Comparison of ENCODE assay signal across 8 cellular contexts in genomic region chrX:116204947-116205346, GRCh38. TPM values are rescaled to one million over a fixed set of nuclear protein-coding genes. Genes with fewer than 3 reads are reported as not detected.
DNase-seq lines count a peak whose midpoint lies in the region; ATAC-seq and TF ChIP-seq lines count a peak whose summit lies in the region.

No MANE protein-coding gene starts in this region.

- no peaks in the 10 kb centered on the region for H3K27me3 ChIP-seq in tibial artery

- DNase-seq in AG09319 (ENCODE audit: extremely low read depth, low read depth), result no peak
- peak; percentile 0 for DNase-seq in OCI-LY7 (ENCODE audit: low spot score)
- DNase-seq in foreskin melanocyte, result peak; percentile 8
- DNase-seq in tibial artery, result no peak
- DNase-seq in activated T-cell treated with anti-CD3 and anti-CD28 coated beads, Interleukin-2, amount 50 U/mL, for 24 hours, result no peak
- no peak for DNase-seq in T-cell

- H3K9me3 ChIP-seq in OCI-LY7 (ENCODE audit: low read length) (no peaks in the 10 kb centered on the region), tibial artery (no peaks in the 10 kb centered on the region)

- no peaks in the 10 kb centered on the region for H4K20me1 ChIP-seq in OCI-LY7 (ENCODE audit: insufficient read depth, low read length)

- no peaks in the 10 kb centered on the region for H3K9me3 Mint-ChIP-seq in activated T-cell treated with anti-CD3 and anti-CD28 coated beads, Interleukin-2, amount 50 U/mL, for 24 hours
- H3K9me3 Mint-ChIP-seq in T-cell, result peaks cover 0 to 4% (median 0%) of the 10 kb centered on the region in 3 donors

- H3K4me1 ChIP-seq in OCI-LY7 (ENCODE audit: insufficient read depth, low read length, poor library complexity, severe bottlenecking), result no peaks in the 10 kb centered on the region
- no peaks in the 10 kb centered on the region for H3K4me1 ChIP-seq in tibial artery

- peaks cover 23% of the 10 kb centered on the region for H3K27me3 Mint-ChIP-seq in activated T-cell treated with anti-CD3 and anti-CD28 coated beads, Interleukin-2, amount 50 U/mL, for 24 hours
- H3K27me3 Mint-ChIP-seq in T-cell, result peaks cover 0 to 11% of the 10 kb centered on the region in 2 donors

- no peak overlapping the region for H3K4me3 Mint-ChIP-seq in activated T-cell treated with anti-CD3 and anti-CD28 coated beads, Interleukin-2, amount 50 U/mL, for 24 hours
- no peak overlapping the region for H3K4me3 Mint-ChIP-seq in T-cell

- H3K79me2 ChIP-seq in OCI-LY7 (ENCODE audit: insufficient read depth, low read depth, low read length), result no peaks in the 10 kb centered on the region

- no peak overlapping the region for H3K4me2 ChIP-seq in OCI-LY7 (ENCODE audit: low read length)

- intact Hi-C loops in OCI-LY7 (cut with micrococcal nuclease; ENCODE audit: unreplicated experiment), result no loop called here
- intact Hi-C loops in tibial artery (cut with DNase I; ENCODE audit: low total_unique reads), result no loop called here

- POLR2A ChIA-PET in OCI-LY7 (lab: Charles Lee) (no interaction called here), T-cell (lab: Charles Lee) (no interaction called here)

- no peaks in the 10 kb centered on the region for H3K36me3 ChIP-seq in OCI-LY7 (ENCODE audit: insufficient read depth, low read length)
- H3K36me3 ChIP-seq in tibial artery, result no peaks in the 10 kb centered on the region

- no peak overlapping the region for H3K27ac Mint-ChIP-seq in activated T-cell treated with anti-CD3 and anti-CD28 coated beads, Interleukin-2, amount 50 U/mL, for 24 hours
- H3K27ac Mint-ChIP-seq in T-cell, result no peak overlapping the region

- CTCF ChIA-PET in OCI-LY7 (lab: Charles Lee; ENCODE audit: unreplicated experiment) (no interaction called here), T-cell (lab: Charles Lee) (no interaction called here)

- TF ChIP-seq CTCF in AG09319 (IDR thresholded peaks at IDR 0.05; ENCODE audit: low read depth, low read length), result peak; percentile 70
- TF ChIP-seq CTCF in OCI-LY7 (conservative IDR thresholded peaks at IDR 0.05; ENCODE audit: low read length), result peak; percentile 66
- TF ChIP-seq CTCF in tibial artery (IDR thresholded peaks at IDR 0.05), result peak; percentile 23 to 24

- H3K27ac ChIP-seq in OCI-LY7 (ENCODE audit: low read depth, low read length, poor library complexity, severe bottlenecking) (no peak overlapping the region), tibial artery (no peak overlapping the region)

- no peak overlapping the region for H2AFZ ChIP-seq in OCI-LY7 (ENCODE audit: low read length)

- no peaks in the 10 kb centered on the region for H3K36me3 Mint-ChIP-seq in activated T-cell treated with anti-CD3 and anti-CD28 coated beads, Interleukin-2, amount 50 U/mL, for 24 hours (ENCODE audit: low read depth)
- no peaks in the 10 kb centered on the region for H3K36me3 Mint-ChIP-seq in T-cell

- H3K9me2 ChIP-seq in OCI-LY7 (ENCODE audit: insufficient read depth, low read length), result no peaks in the 10 kb centered on the region

- peak; percentile 65 for ATAC-seq in GM19395 (IDR thresholded peaks at IDR 0.05; ENCODE audit: unreplicated experiment)
- ATAC-seq in GM21825 (IDR thresholded peaks at IDR 0.05; ENCODE audit: unreplicated experiment), result no peak
- no peak for ATAC-seq in T-cell (replicated peaks in 1 of 4)

- no peak overlapping the region for H3K4me3 ChIP-seq in OCI-LY7 (ENCODE audit: low read depth, low read length, poor library complexity, severe bottlenecking)
- H3K4me3 ChIP-seq in tibial artery, result no peak overlapping the region

- BruUV-seq in OCI-LY7 (replicated peaks; lab: Mats Ljungman, UMichigan), result no TSS peak

- H3K4me1 Mint-ChIP-seq in activated T-cell treated with anti-CD3 and anti-CD28 coated beads, Interleukin-2, amount 50 U/mL, for 24 hours (ENCODE audit: low read depth), result no peaks in the 10 kb centered on the region
- H3K4me1 Mint-ChIP-seq in T-cell, result no peaks in the 10 kb centered on the region

RNA-seq across cellular contexts. Expression of gene AGTR2, which starts 34.4 kb away (rescaled TPM):
- not detected in 2 replicates for total RNA-seq in OCI-LY7 (2014; rRNA removed; shearing (Covaris generic))
- total RNA-seq in OCI-LY7 (2022), result not detected in 2 replicates
- not detected for total RNA-seq in T-cell

Comparison
In these comparisons a context has a peak if more than half of its experiments do, and no peak if none do; other contexts are left out.
1. DNase-seq: peak in OCI-LY7 (single experiment) and foreskin melanocyte (single experiment); none in AG09319 (single experiment), tibial artery (0 of 2), activated T-cell treated with anti-CD3 and anti-CD28 coated beads, Interleukin-2, amount 50 U/mL, for 24 hours (single experiment) and T-cell (0 of 34).
2. Peak in every context shown above with its lines, with median percentiles within 50 percentile points of each other: CTCF ChIP-seq.